ENCODE assay signal across 8 cellular contexts in the genomic region with DNA sequence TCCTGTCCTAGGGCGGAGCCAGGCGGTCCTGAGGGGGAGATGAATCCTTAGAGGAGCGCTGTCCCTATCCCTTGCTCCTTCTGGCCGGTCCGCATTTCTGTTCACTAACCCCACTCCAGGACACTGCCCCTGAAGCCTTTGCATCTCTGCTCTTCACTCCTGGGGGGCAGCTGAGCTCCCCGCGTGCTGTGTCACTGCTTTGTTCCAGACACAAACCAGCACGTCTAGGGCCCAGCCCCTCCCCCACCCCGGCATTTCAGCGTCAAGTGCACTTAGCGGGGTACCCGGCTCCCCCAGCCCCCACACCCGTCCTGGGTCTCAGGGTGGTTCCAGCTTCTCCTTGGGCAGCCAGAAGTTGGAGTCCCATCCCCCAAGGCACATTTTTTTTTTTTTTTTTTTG. TPM values are rescaled to one million over a fixed set of nuclear protein-coding genes. Genes with fewer than 3 reads are reported as not detected.
DNase-seq lines count a peak whose midpoint lies in the region; ATAC-seq, FAIRE-seq and TF ChIP-seq lines count a peak whose summit lies in the region.

No MANE protein-coding gene starts in this region.

- CTCF ChIA-PET in CD4-positive, alpha-beta T cell (lab: Charles Lee), result interaction anchor here (0.5 to 6.5 kb wide), 11 partner anchors 10 to 167 kb away, joined by 3 to 96 read pairs (median 5); a partner anchor contains a TSS
- CTCF ChIA-PET in T-cell (lab: Charles Lee), result interaction anchor here (0.6 to 6.0 kb wide), 13 partner anchors 9 to 1700 kb away, joined by 3 to 56 read pairs (median 4); a partner anchor contains a TSS

- DNase-seq in CD4-positive, alpha-beta T cell, result no peak
- DNase-seq in T-cell (no peak), fibroblast of villous mesenchyme (ENCODE audit: low read depth) (no peak), psoas muscle (peak; percentile 52 to 68), GM19239 (ENCODE audit: insufficient read length, low spot score) (no peak)

- POLR2A ChIA-PET in CD4-positive, alpha-beta T cell (lab: Charles Lee), result interaction anchor here (0.6 to 2.0 kb wide), 6 partner anchors 12 to 46 kb away, joined by 3 to 9 read pairs (median 5); a partner anchor contains a TSS
- POLR2A ChIA-PET in T-cell (lab: Charles Lee), result interaction anchor here (0.6 kb wide), 3 partner anchors 85 to 662 kb away, joined by 4 to 5 read pairs (median 4); no protein-coding TSS in a partner anchor

- peaks cover 40% of the 10 kb centered on the region for H3K4me1 Mint-ChIP-seq in CD4-positive, alpha-beta T cell (ENCODE audit: low read depth)
- H3K4me1 Mint-ChIP-seq in T-cell, result peaks cover 31 to 40% (median 37%) of the 10 kb centered on the region in 3 donors

- no peak overlapping the region for H3K27ac ChIP-seq in CD4-positive, alpha-beta T cell (ENCODE audit: low read depth, low read length)
- H3K27ac ChIP-seq in psoas muscle, result peak overlapping the region; percentile 69

- no peak for FAIRE-seq in GM19239 (lab: Jason Lieb, UNC)

- H3K4me1 ChIP-seq in psoas muscle, result peaks cover 58% of the 10 kb centered on the region

- H3K27ac Mint-ChIP-seq in CD4-positive, alpha-beta T cell, result no peak overlapping the region
- H3K27ac Mint-ChIP-seq in T-cell, result no peak overlapping the region

- no peaks in the 10 kb centered on the region for H3K9me3 Mint-ChIP-seq in CD4-positive, alpha-beta T cell
- no peaks in the 10 kb centered on the region for H3K9me3 Mint-ChIP-seq in T-cell

- H3K27me3 Mint-ChIP-seq in CD4-positive, alpha-beta T cell, result no peaks in the 10 kb centered on the region
- no peaks in the 10 kb centered on the region for H3K27me3 Mint-ChIP-seq in T-cell

- no peak for TF ChIP-seq CTCF in CD4-positive, alpha-beta T cell (IDR thresholded peaks at IDR 0.05)
- TF ChIP-seq CTCF in fibroblast of villous mesenchyme (IDR thresholded peaks at IDR 0.05; ENCODE audit: insufficient read depth, low read depth, low read length), result no peak
- TF ChIP-seq CTCF in psoas muscle (IDR thresholded peaks at IDR 0.05), result no peak

- H3K9me3 ChIP-seq in CD4-positive, alpha-beta T cell (ENCODE audit: control insufficient read depth, low read length), result no peaks in the 10 kb centered on the region
- H3K9me3 ChIP-seq in psoas muscle, result no peaks in the 10 kb centered on the region

- H3K27me3 ChIP-seq in CD4-positive, alpha-beta T cell (ENCODE audit: control insufficient read depth, insufficient read depth, low read length), result no peaks in the 10 kb centered on the region
- H3K27me3 ChIP-seq in psoas muscle (ENCODE audit: insufficient read depth in 3 of 3, low read length in 2 of 3), result no peaks in the 10 kb centered on the region

- H3K36me3 ChIP-seq in psoas muscle (ENCODE audit: insufficient read depth in 1 of 2, low read depth in 1 of 2), result peaks cover 0 to 17% of the 10 kb centered on the region in 2 donors

- no peak for ATAC-seq in CD4-positive, alpha-beta T cell (ENCODE audit: poor library complexity)
- ATAC-seq in T-cell (replicated peaks in 1 of 4) (no peak), psoas muscle (peak; percentile 0 to 25 (median 9)), GM19395 (IDR thresholded peaks at IDR 0.05; ENCODE audit: unreplicated experiment) (no peak), HG03196 (IDR thresholded peaks at IDR 0.05; ENCODE audit: unreplicated experiment) (no peak), HG03565 (IDR thresholded peaks at IDR 0.05; ENCODE audit: unreplicated experiment) (no peak)

- 12 to 28% (median 15%) methylated on average over 13 of the region's 13 CpGs for WGBS in psoas muscle, 3 donors

- peak overlapping the region; percentile 58 for H3K4me3 Mint-ChIP-seq in CD4-positive, alpha-beta T cell
- H3K4me3 Mint-ChIP-seq in T-cell, result peak overlapping the region; percentile 28 to 89 (median 67)

- H3K4me3 ChIP-seq in fibroblast of villous mesenchyme (ENCODE audit: low read depth, low read length), result peak overlapping the region; percentile 45
- H3K4me3 ChIP-seq in psoas muscle, result peak overlapping the region; percentile 40

- H3K36me3 Mint-ChIP-seq in CD4-positive, alpha-beta T cell (ENCODE audit: low read depth), result no peaks in the 10 kb centered on the region
- no peaks in the 10 kb centered on the region for H3K36me3 Mint-ChIP-seq in T-cell

- intact Hi-C loops in CD4-positive, alpha-beta T cell (cut with DNase I, micrococcal nuclease), result loop anchor here (1.0 to 10.0 kb wide), 4 partner anchors 34 to 321 kb away; a partner anchor contains a TSS
- intact Hi-C loops in psoas muscle (cut with DNase I), result loop anchor here in 1 of 2 donors (2.0 kb wide), 1 partner anchor 33 kb away; no protein-coding TSS in a partner anchor

RNA-seq across cellular contexts. Expression of a gene that starts 8.9 kb away (rescaled TPM):
- 1 to 10 TPM; 2.8 to 3.3 TPM for total RNA-seq in CD4-positive, alpha-beta T cell
- total RNA-seq in T-cell, result 1 to 10 TPM; 2.4 to 4.1 (median 3.6) TPM
- total RNA-seq in fibroblast of villous mesenchyme, result 5.6 and 7.4 TPM in 2 replicates
- 100 to 1,000 TPM; 478 to 710 (median 557) TPM for total RNA-seq in psoas muscle
- polyA plus RNA-seq in psoas muscle, result 100 to 1,000 TPM; 182 to 495 (median 236) TPM

RNA-seq across cellular contexts. Expression of a gene that starts 20.9 kb away (rescaled TPM):
- 1 to 10 TPM; 2.1 to 3.0 TPM for total RNA-seq in CD4-positive, alpha-beta T cell
- total RNA-seq in T-cell (1 to 10 TPM; 1.7 to 6.4 (median 4.1) TPM), fibroblast of villous mesenchyme (3.5 and 8.6 TPM in 2 replicates), psoas muscle (10 to 100 TPM in 1 of 4 donors, 1 to 10 TPM in 3; 6.4 to 14.8 (median 6.8) TPM)
- 10 to 100 TPM in 1 of 3 donors, 1 to 10 TPM in 2; 5.4 to 10.7 (median 9.7) TPM for polyA plus RNA-seq in psoas muscle

RNA-seq across cellular contexts. Expression of a gene that starts 24.4 kb away (rescaled TPM):
- 10 to 100 TPM; 35.8 to 36.7 TPM for total RNA-seq in CD4-positive, alpha-beta T cell
- total RNA-seq in T-cell (10 to 100 TPM; 36.7 to 86.4 (median 71.8) TPM), fibroblast of villous mesenchyme (23.2 and 26.3 TPM in 2 replicates), psoas muscle (10 to 100 TPM; 26.4 to 39.4 (median 31.5) TPM)
- 10 to 100 TPM; 24.3 to 46.0 (median 35.2) TPM for polyA plus RNA-seq in psoas muscle

RNA-seq across cellular contexts. Expression of a gene that starts 45.4 kb away (rescaled TPM):
- 10 to 100 TPM; 45.8 to 47.7 TPM for total RNA-seq in CD4-positive, alpha-beta T cell
- total RNA-seq in T-cell, result 100 to 1,000 TPM in 3 of 5 donors, 10 to 100 TPM in 2; 56.0 to 166 (median 128) TPM
- 51.8 and 54.8 TPM in 2 replicates for total RNA-seq in fibroblast of villous mesenchyme
- total RNA-seq in psoas muscle, result 10 to 100 TPM; 13.3 to 20.9 (median 17.7) TPM
- polyA plus RNA-seq in psoas muscle, result 10 to 100 TPM; 30.6 to 46.1 (median 42.6) TPM

RNA-seq across cellular contexts. Expression of a gene that starts 47.0 kb away (rescaled TPM):
- total RNA-seq in CD4-positive, alpha-beta T cell, result 1 to 10 TPM; 4.1 to 4.9 TPM
- total RNA-seq in T-cell (10 to 100 TPM in 4 of 5 donors, 1 to 10 TPM in 1; 7.9 to 23.1 (median 16.5) TPM), fibroblast of villous mesenchyme (8.2 and 9.3 TPM in 2 replicates), psoas muscle (1 to 10 TPM; 2.3 to 2.8 (median 2.5) TPM)
- polyA plus RNA-seq in psoas muscle, result 1 to 10 TPM; 1.6 to 7.9 (median 3.1) TPM

Comparison
In these comparisons a context has a peak if more than half of its experiments do, and no peak if none do; other contexts are left out.
1. ATAC-seq: peak in psoas muscle (4 of 4); none in CD4-positive, alpha-beta T cell (single experiment), T-cell (0 of 4), GM19395 (single experiment), HG03196 (single experiment) and HG03565 (single experiment).
2. DNase-seq: peak in psoas muscle (2 of 2); none in CD4-positive, alpha-beta T cell (0 of 10), T-cell (0 of 34), fibroblast of villous mesenchyme (single experiment) and GM19239 (single experiment).
3. RNA of a gene that starts 8.9 kb away (total RNA-seq): 478 to 710 TPM in psoas muscle; 5.6 to 7.4 TPM in fibroblast of villous mesenchyme, 2.4 to 4.1 TPM in T-cell and 2.8 to 3.3 TPM in CD4-positive, alpha-beta T cell; every median in the first group is over 10 times any median in the second.